ENCODE assay signal across 8 cellular contexts in the genomic region with DNA sequence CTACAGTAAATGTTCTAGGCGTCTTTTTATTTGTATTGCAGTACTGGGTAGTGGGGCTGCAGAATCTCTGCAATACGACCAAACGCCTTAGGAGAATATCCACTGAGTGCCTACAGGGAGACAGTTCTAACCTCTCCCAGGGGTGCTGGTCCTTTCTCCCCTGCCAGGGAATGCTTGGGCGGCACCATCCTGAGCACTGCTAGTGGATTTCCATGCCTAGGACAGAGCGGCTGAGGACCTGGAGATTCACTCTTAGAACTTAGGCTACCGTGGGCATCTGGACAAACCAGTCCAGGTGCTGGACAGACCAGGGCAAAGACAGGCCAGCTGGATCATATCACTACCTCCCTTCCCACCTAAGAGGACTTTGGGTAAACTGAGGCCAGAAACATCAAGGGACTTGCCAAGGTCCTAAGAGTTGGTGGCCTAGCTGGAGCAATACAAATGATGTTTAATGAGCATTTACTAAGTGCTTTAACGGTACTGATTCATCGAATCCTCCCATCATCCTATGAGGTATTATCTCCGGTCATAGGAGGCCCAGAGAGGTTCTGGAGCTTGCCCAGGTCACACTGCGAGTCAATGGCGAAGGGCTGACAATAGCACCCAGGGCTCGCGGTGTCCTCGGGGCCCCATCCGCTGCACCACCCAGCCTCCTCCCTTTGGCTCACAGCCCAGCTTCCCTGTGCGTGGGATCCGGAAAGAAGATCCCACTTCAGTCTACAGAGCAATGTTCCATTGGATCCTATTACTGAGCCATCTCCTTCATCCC. TPM values are rescaled to one million over a fixed set of nuclear protein-coding genes. Genes with fewer than 3 reads are reported as not detected.
DNase-seq lines count a peak whose midpoint lies in the region; ATAC-seq and TF ChIP-seq lines count a peak whose summit lies in the region.

No MANE protein-coding gene starts in this region.

- H4K20me1 ChIP-seq in Karpas-422 (ENCODE audit: insufficient read depth, low read depth, low read length) = no peaks in the 10 kb centered on the region

- no peaks in the 10 kb centered on the region for H3K27me3 ChIP-seq in Karpas-422 (ENCODE audit: low read length)

- H3K36me3 ChIP-seq in Karpas-422 (ENCODE audit: insufficient read depth, low read length) = peaks cover 21% of the 10 kb centered on the region

- 0 out of 2 replicates have a peak overlapping the region, but pooled peaks have one; percentile 27 for H3K27ac ChIP-seq in Karpas-422 (ENCODE audit: low read length)

- peak overlapping the region; percentile 42 for H3K27ac Mint-ChIP-seq in stimulated activated memory B cell treated with anti-CD40 and anti-IgM and Interleukin-4, amounts not matched to agents 10 μg/mL and 1 μg/mL and 100 μg/mL, for 72 hours

- H3K27me3 Mint-ChIP-seq in stimulated activated memory B cell treated with anti-CD40 and anti-IgM and Interleukin-4, amounts not matched to agents 10 μg/mL and 1 μg/mL and 100 μg/mL, for 72 hours = no peaks in the 10 kb centered on the region

- no peaks in the 10 kb centered on the region for H3K36me3 Mint-ChIP-seq in stimulated activated memory B cell treated with anti-CD40 and anti-IgM and Interleukin-4, amounts not matched to agents 10 μg/mL and 1 μg/mL and 100 μg/mL, for 72 hours

- in situ Hi-C loops in astrocyte of the cerebellum (cut with HindIII; ENCODE audit: low sequenced_read_pairs) = no loop called here

- peak overlapping the region; percentile 74 for H3K4me3 ChIP-seq in Karpas-422 (ENCODE audit: low read length)
- H3K4me3 ChIP-seq in astrocyte of the cerebellum (ENCODE audit: low read depth, low read length) = peak overlapping the region; percentile 72
- peak overlapping the region; percentile 69 for H3K4me3 ChIP-seq in iPS-18c (ENCODE audit: insufficient read depth, low read depth, low read length)

- no peak for ATAC-seq in stimulated activated memory B cell treated with anti-CD40 and anti-IgM and Interleukin-4, amounts not matched to agents 10 μg/mL and 1 μg/mL and 100 μg/mL, for 72 hours
- ATAC-seq in GM18517 (IDR thresholded peaks at IDR 0.05; ENCODE audit: unreplicated experiment) (no peak), GM19023 (IDR thresholded peaks at IDR 0.05; ENCODE audit: unreplicated experiment) (no peak)

- peaks cover 10% of the 10 kb centered on the region for H3K4me1 Mint-ChIP-seq in stimulated activated memory B cell treated with anti-CD40 and anti-IgM and Interleukin-4, amounts not matched to agents 10 μg/mL and 1 μg/mL and 100 μg/mL, for 72 hours

- peak overlapping the region; percentile 78; the same call in 1 of the 2 replicates for H2AFZ ChIP-seq in Karpas-422 (ENCODE audit: low read length)

- H3K4me1 ChIP-seq in Karpas-422 (ENCODE audit: low read length) = peaks cover 12% of the 10 kb centered on the region

- H3K9me3 Mint-ChIP-seq in stimulated activated memory B cell treated with anti-CD40 and anti-IgM and Interleukin-4, amounts not matched to agents 10 μg/mL and 1 μg/mL and 100 μg/mL, for 72 hours = no peaks in the 10 kb centered on the region

- peak overlapping the region; percentile 76 for H3K4me3 Mint-ChIP-seq in stimulated activated memory B cell treated with anti-CD40 and anti-IgM and Interleukin-4, amounts not matched to agents 10 μg/mL and 1 μg/mL and 100 μg/mL, for 72 hours

- DNase-seq in NCI-H446 (lab: John Stamatoyannopoulos, UW) = peak; percentile 15 to 41
- no peak for DNase-seq in NCI-H446 treated with DMSO at 0.1 percent for 48 hours (lab: John Stamatoyannopoulos, UW)
- DNase-seq in Karpas-422 = no peak
- DNase-seq in astrocyte of the cerebellum (ENCODE audit: low read depth) = no peak

- H3K79me2 ChIP-seq in Karpas-422 (ENCODE audit: low read length) = peaks cover 22% of the 10 kb centered on the region

- peak overlapping the region; percentile 89 for H3K9ac ChIP-seq in Karpas-422 (ENCODE audit: low read length)

- no peaks in the 10 kb centered on the region for H3K9me2 ChIP-seq in Karpas-422 (replicated peaks; ENCODE audit: insufficient read depth, low read length)

- peak overlapping the region; percentile 94 for H3K4me2 ChIP-seq in Karpas-422 (ENCODE audit: low read depth, low read length, poor library complexity, severe bottlenecking)

- no peak for TF ChIP-seq CTCF in astrocyte of the cerebellum (IDR thresholded peaks at IDR 0.05; ENCODE audit: low read depth, low read length, missing control alignments)

- peaks cover 4% of the 10 kb centered on the region; the same call in 1 of the 2 replicates for H3K9me3 ChIP-seq in Karpas-422 (ENCODE audit: low read length)
- H3K9me3 ChIP-seq in iPS-18c (ENCODE audit: control insufficient read depth, insufficient read depth, low read length) = peaks cover 8% of the 10 kb centered on the region

RNA-seq across cellular contexts. Expression of gene TMEM44, which starts 0.8 kb away (rescaled TPM):
- 10.9 and 36.9 TPM in 2 replicates for total RNA-seq in Karpas-422 (2014; rRNA removed; shearing (Covaris generic); ENCODE audit: low replicate concordance)

RNA-seq across cellular contexts. Expression of gene LSG1, which starts 39.6 kb away (rescaled TPM):
- total RNA-seq in Karpas-422 (2014; rRNA removed; shearing (Covaris generic); ENCODE audit: low replicate concordance) = 52.2 and 74.3 TPM in 2 replicates

RNA-seq across cellular contexts. Expression of gene FAM43A, which starts 53.3 kb away (rescaled TPM):
- total RNA-seq in Karpas-422 (2014; rRNA removed; shearing (Covaris generic); ENCODE audit: low replicate concordance) = 80.7 and 147 TPM in 2 replicates

Comparison
In these comparisons a context has a peak if more than half of its experiments do, and no peak if none do; other contexts are left out.
1. DNase-seq: peak in NCI-H446 (2 of 2); none in NCI-H446 treated with DMSO at 0.1 percent for 48 hours (single experiment), Karpas-422 (single experiment) and astrocyte of the cerebellum (single experiment).
2. Peak in every context shown above with its lines, with median percentiles within 50 percentile points of each other: H3K4me3 ChIP-seq.